Comparison of ENCODE assay signal across 23 cellular contexts in the genomic region with DNA sequence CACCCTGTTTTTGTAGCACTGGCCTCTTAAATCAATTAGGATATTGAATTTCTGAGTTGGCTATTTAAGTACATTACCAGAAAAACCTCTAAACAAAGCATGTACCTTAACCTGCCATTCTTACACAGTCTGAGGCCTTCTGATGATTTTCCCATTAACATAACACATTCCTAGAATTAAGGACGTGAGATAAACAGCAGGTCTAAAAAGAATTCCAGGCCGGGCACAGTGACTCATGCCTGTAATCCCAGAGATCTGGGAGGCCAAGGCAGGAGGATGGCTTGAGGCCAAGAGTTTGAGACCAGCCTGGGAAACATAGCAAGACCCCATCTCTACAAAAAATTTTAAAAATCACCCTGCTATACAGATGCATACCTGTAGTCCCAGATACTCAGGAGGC. TPM values are rescaled to one million over a fixed set of nuclear protein-coding genes. Genes with fewer than 3 reads are reported as not detected.
A peak's percentile ranks its signal among the peaks of the same experiment; 100 is the strongest.
DNase-seq lines count a peak whose midpoint lies in the region; ATAC-seq, FAIRE-seq and TF ChIP-seq lines count a peak whose summit lies in the region.
"Had no signal": no experiment of that assay in that cellular context is flagged by ENCODE, and none has a peak within 500 bp of the region (broad histone marks: within the 10 kb centered on the region; RNA-seq: fewer than 3 reads in every experiment).

No MANE protein-coding gene starts in this region.

- no peak overlapping the region for H3K9ac ChIP-seq in endothelial cell of umbilical vein (replicated peaks; ENCODE audit: extremely low read depth, insufficient read depth, low read length)

- TF ChIP-seq POLR2A in A549 (IDR thresholded peaks at IDR 0.05; ENCODE audit: low read length) (no peak), endothelial cell of umbilical vein (IDR thresholded peaks at IDR 0.05; ENCODE audit: low read depth, low read length) (no peak)

- dilution Hi-C loops in endothelial cell of umbilical vein (cut with MboI; ENCODE audit: extremely low pct_ligation_motif_present, low sequenced_read_pairs), result no loop called here

- TF ChIP-seq CTCF in A549 (IDR thresholded peaks at IDR 0.05) (no peak), endothelial cell of umbilical vein (IDR thresholded peaks at IDR 0.05; ENCODE audit: extremely low read depth in 1 of 2, insufficient read depth in 1 of 2, low read depth in 1 of 2, low read length in 2 of 2) (no peak), MCF 10A (IDR thresholded peaks at IDR 0.05; ENCODE audit: unreplicated experiment) (no peak)

- CTCF ChIA-PET in A549 (lab: Yijun Ruan, JAX) (interaction anchor here (0.6 to 7.4 kb wide), 4 partner anchors 17 to 245 kb away, joined by 3 to 89 read pairs (median 7); no protein-coding TSS in a partner anchor), endothelial cell of umbilical vein (lab: Charles Lee) (interaction anchor here (0.5 to 2.4 kb wide), 7 partner anchors 11 to 319 kb away, joined by 3 to 11 read pairs (median 3); no protein-coding TSS in a partner anchor), MCF 10A (lab: Yijun Ruan, JAX) (interaction anchor here (0.5 to 2.6 kb wide), 5 partner anchors 36 to 186 kb away, joined by 3 to 39 read pairs (median 5); no protein-coding TSS in a partner anchor)

- H3K4me3 ChIP-seq in A549 (no peak overlapping the region), endothelial cell of umbilical vein (replicated peaks in 1 of 3; ENCODE audit: insufficient read depth in 1 of 3, low read depth in 1 of 3, low read length in 3 of 3) (no peak overlapping the region)
- H3K4me3 ChIP-seq: K562, MG63, SJCRH30 had no signal

- no peak overlapping the region for H3K4me3 Mint-ChIP-seq in MCF 10A (ENCODE audit: unreplicated experiment)
- H3K4me3 Mint-ChIP-seq: CD4-positive, alpha-beta memory T cell had no signal

- peaks cover 18% of the 10 kb centered on the region for H3K4me1 ChIP-seq in A549
- H3K4me1 ChIP-seq in endothelial cell of umbilical vein (ENCODE audit: control insufficient read depth, extremely low read depth, insufficient read depth, low read length), result peaks cover 9% of the 10 kb centered on the region
- H3K4me1 ChIP-seq: SJCRH30 had no signal

- POLR2A ChIA-PET in A549 (lab: Yijun Ruan, JAX) (no interaction called here), endothelial cell of umbilical vein (lab: Charles Lee) (no interaction called here), MCF 10A (lab: Yijun Ruan, JAX) (no interaction called here)

- no peak for DNase-seq in A549 (ENCODE audit: low read depth in 1 of 2, low spot score in 1 of 2)
- DNase-seq in EL, result peak; percentile 46
- DNase-seq in M059J (ENCODE audit: low read depth), result peak; percentile 49
- no peak for DNase-seq in endothelial cell of umbilical vein (ENCODE audit: low read depth, low spot score)
- DNase-seq in hippocampal formation (lab: John Stamatoyannopoulos, UW), result no peak
- no peak for DNase-seq in MCF 10A (ENCODE audit: unreplicated experiment)
- DNase-seq: C1 segment of cervical spinal cord; CD4-positive, alpha-beta memory T cell; HCEC 1CT; Kasumi-1; MG63; NCI-H2171 treated with DMSO at 0.1 percent for 48 hours; NCI-H524; NK-92 treated with Interleukin-12 subunit alpha and Interleukin-12 subunit beta, amount 100 ng/mL, for 24 hours; PC-3; SJCRH30; T-helper 1 cell had no signal

- no peaks in the 10 kb centered on the region for H4K20me1 ChIP-seq in endothelial cell of umbilical vein (replicated peaks; ENCODE audit: control insufficient read depth, extremely low read depth, insufficient read depth, low read length)

- no peaks in the 10 kb centered on the region for H3K79me2 ChIP-seq in endothelial cell of umbilical vein (ENCODE audit: control insufficient read depth, insufficient read depth, low read length)

- FAIRE-seq in A549 (lab: Jason Lieb, UNC) (no peak), endothelial cell of umbilical vein (lab: Jason Lieb, UNC) (peak; percentile 52)
- FAIRE-seq: GM19239, H1, K562 had no signal

- no peaks in the 10 kb centered on the region for H3K9me3 Mint-ChIP-seq in MCF 10A (ENCODE audit: unreplicated experiment)
- H3K9me3 Mint-ChIP-seq: CD4-positive, alpha-beta memory T cell had no signal

- no peak for TF ChIP-seq RAD21 in A549 (conservative IDR thresholded peaks at IDR 0.05 in 1 of 2, IDR thresholded peaks at IDR 0.05 in 1 of 2)

- H3K36me3 Mint-ChIP-seq in MCF 10A (ENCODE audit: insufficient read depth, unreplicated experiment), result no peaks in the 10 kb centered on the region
- H3K36me3 Mint-ChIP-seq: CD4-positive, alpha-beta memory T cell had no signal

- 8% methylated on average over 2 of the region's 2 CpGs for WGBS in A549 (ENCODE audit: missing lambda C conversion rate)

- H3K27ac Mint-ChIP-seq in MCF 10A (ENCODE audit: low read depth, unreplicated experiment), result no peak overlapping the region
- H3K27ac Mint-ChIP-seq: CD4-positive, alpha-beta memory T cell had no signal

- no peaks in the 10 kb centered on the region for H3K36me3 ChIP-seq in endothelial cell of umbilical vein (ENCODE audit: control insufficient read depth in 2 of 2, extremely low read depth in 1 of 2, insufficient read depth in 2 of 2, low read length in 2 of 2)
- H3K36me3 ChIP-seq: MG63, SJCRH30 had no signal

- H3K27me3 Mint-ChIP-seq in MCF 10A (ENCODE audit: insufficient read depth, unreplicated experiment), result no peaks in the 10 kb centered on the region
- H3K27me3 Mint-ChIP-seq: CD4-positive, alpha-beta memory T cell had no signal

- intact Hi-C loops in endothelial cell of umbilical vein (cut with micrococcal nuclease) (no loop called here), MCF 10A (cut with micrococcal nuclease) (no loop called here)

- BruUV-seq in endothelial cell of umbilical vein (replicated peaks; lab: Mats Ljungman, UMichigan), result no TSS peak
- no TSS peak for BruUV-seq in MCF 10A (replicated peaks; lab: Mats Ljungman, UMichigan)

- H3K4me1 Mint-ChIP-seq in MCF 10A (ENCODE audit: insufficient read depth, unreplicated experiment), result no peaks in the 10 kb centered on the region
- H3K4me1 Mint-ChIP-seq: CD4-positive, alpha-beta memory T cell had no signal

- ATAC-seq in A549 (no peak), HG02885 (IDR thresholded peaks at IDR 0.05; ENCODE audit: poor library complexity, unreplicated experiment) (no peak)
- ATAC-seq: K562, PC-3, Right ventricle myocardium inferior had no signal

- H3K4me2 ChIP-seq in A549 (no peak overlapping the region), endothelial cell of umbilical vein (ENCODE audit: insufficient read depth, low read length) (no peak overlapping the region)

- no peaks in the 10 kb centered on the region for H3K9me1 ChIP-seq in endothelial cell of umbilical vein (replicated peaks; ENCODE audit: control insufficient read depth, extremely low read depth, insufficient read depth, low read length)

- no peak overlapping the region for H2AFZ ChIP-seq in endothelial cell of umbilical vein (ENCODE audit: low read depth, low read length)

- no peaks in the 10 kb centered on the region for H3K27me3 ChIP-seq in endothelial cell of umbilical vein (ENCODE audit: control insufficient read depth in 2 of 2, insufficient read depth in 2 of 2, low read length in 2 of 2)
- H3K27me3 ChIP-seq: MG63, SJCRH30 had no signal

- H3K27ac ChIP-seq in A549 (peak overlapping the region in 1 of 2 experiments; percentile 43; a peak in 1 of 6 replicates), endothelial cell of umbilical vein (ENCODE audit: insufficient read depth, low read depth, low read length) (no peak overlapping the region)
- H3K27ac ChIP-seq: HL-60, SJCRH30 had no signal

- no peak for TF ChIP-seq EP300 in A549 (IDR thresholded peaks at IDR 0.05)

- H3K9me3 ChIP-seq in A549 (no peaks in the 10 kb centered on the region), endothelial cell of umbilical vein (replicated peaks; ENCODE audit: control insufficient read depth, insufficient read depth, low read length) (no peaks in the 10 kb centered on the region)
- H3K9me3 ChIP-seq: MG63, SJCRH30 had no signal

TF ChIP-seq in A549, 52 proteins besides CTCF, POLR2A, EP300 and RAD21 (continues in another document):
- TF ChIP-seq RARB (CRISPR knock-in tag; IDR thresholded peaks at IDR 0.05) (no peak), MAZ (IDR thresholded peaks at IDR 0.05; ENCODE audit: borderline replicate concordance, low read depth, low read length) (no peak), MAX (IDR thresholded peaks at IDR 0.05) (no peak), TFCP2L1 (CRISPR knock-in tag; IDR thresholded peaks at IDR 0.05) (no peak)

TF ChIP-seq in endothelial cell of umbilical vein, 7 proteins besides CTCF, POLR2A, EP300 and RAD21:
- TF ChIP-seq GATA2 (IDR thresholded peaks at IDR 0.05; ENCODE audit: insufficient read depth, insufficient read length, low read depth, low read length) (no peak), JUN (IDR thresholded peaks at IDR 0.05; ENCODE audit: borderline replicate concordance, insufficient read depth, insufficient read length, low read depth) (no peak), EZH2 (IDR thresholded peaks at IDR 0.05; ENCODE audit: borderline replicate concordance, low read depth, low read length, severe bottlenecking) (no peak), MAX (IDR thresholded peaks at IDR 0.05; ENCODE audit: insufficient read depth, insufficient read length) (no peak), FOS (IDR thresholded peaks at IDR 0.05; ENCODE audit: borderline replicate concordance, insufficient read depth, low read length) (no peak), MYC (IDR thresholded peaks at IDR 0.05; ENCODE audit: low read depth, low read length) (no peak), POLR2AphosphoS5 (IDR thresholded peaks at IDR 0.05; ENCODE audit: insufficient read depth, low read depth, low read length) (no peak)
TF ChIP-seq in endothelial cell of umbilical vein: peak in this region for 0.

RNA-seq across cellular contexts. Expression of gene LRRC8D, which starts 18.0 kb away (rescaled TPM):
- polyA plus RNA-seq in A549 (2011; rRNA removed) (76.7 and 77.4 TPM in 2 replicates), A549 (2017; fragmentation: RNase III; extraction: RNeasy Plus Mini Kit Qiagen cat#74134 plus additional on column Dnase treatment) (41.8 to 49.7 TPM (median 47.0 TPM) in 3 replicates), endothelial cell of umbilical vein (31.9 and 32.2 TPM in 2 replicates)
- polyA plus RNA-seq in A549 (2012; cell fraction: cytosol; rRNA removed), result 40.4 and 48.8 TPM in 2 replicates
- polyA plus RNA-seq in A549 (2012; cell fraction: nucleus; rRNA removed), result 32.9 and 46.0 TPM in 2 replicates
- 77.8 and 84.0 TPM in 2 replicates for polyA minus RNA-seq in A549 (2011; rRNA and poly(A)+ RNA removed)
- 66.7 and 96.9 TPM in 2 replicates for total RNA-seq in M059J (2014; rRNA removed; shearing (Covaris generic))
- total RNA-seq in endothelial cell of umbilical vein (23.6 and 37.7 TPM in 2 replicates), MCF 10A (2022) (42.0 and 43.7 TPM in 2 replicates)
- polyA plus RNA-seq in endothelial cell of umbilical vein (2011; cell fraction: cytosol; rRNA removed), result 36.1 and 36.9 TPM in 2 replicates
- polyA plus RNA-seq in endothelial cell of umbilical vein (2011; cell fraction: nucleus; rRNA removed), result 26.1 and 28.4 TPM in 2 replicates
- 25.2 and 33.0 TPM in 2 replicates for polyA plus RNA-seq in endothelial cell of umbilical vein (2012)
- polyA minus RNA-seq in endothelial cell of umbilical vein, result 46.6 and 60.9 TPM in 2 replicates
- 47.9 TPM for polyA minus RNA-seq in endothelial cell of umbilical vein (2011; cell fraction: cytosol; rRNA and poly(A)+ RNA removed)
- polyA minus RNA-seq in endothelial cell of umbilical vein (2011; cell fraction: nucleus; rRNA and poly(A)+ RNA removed), result 21.2 and 26.6 TPM in 2 replicates

Comparison
In these comparisons a context has a peak if more than half of its experiments do, and no peak if none do; other contexts are left out.
1. DNase-seq: peak in EL (single experiment) and M059J (single experiment); none in A549 (0 of 2), endothelial cell of umbilical vein (single experiment), hippocampal formation (0 of 2) and MCF 10A (single experiment).